ENCODE assay signal across 2 cellular contexts in genomic region chr15:75544273-75544862, GRCh38.
TF ChIP-seq lines count a peak whose summit lies in the region.

No MANE protein-coding gene starts in this region.

TF ChIP-seq in K562, 482 proteins besides CTCF, POLR2A, EP300 and RAD21:
- TF ChIP-seq SMAD4 (CRISPR knock-in tag; conservative IDR thresholded peaks at IDR 0.05) (no peak), AFF4 (CRISPR knock-in tag; IDR thresholded peaks at IDR 0.05) (no peak), GTF2E2 (tag; IDR thresholded peaks at IDR 0.05) (no peak), RBM15 (IDR thresholded peaks at IDR 0.05; ENCODE audit: insufficient read depth, low read length) (no peak), TAF15 (IDR thresholded peaks at IDR 0.05; ENCODE audit: low read depth, low read length) (no peak), FOXP1 (CRISPR knock-in tag; IDR thresholded peaks at IDR 0.05) (no peak), ZBTB12 (CRISPR knock-in tag; IDR thresholded peaks at IDR 0.05) (no peak), PRPF4 (IDR thresholded peaks at IDR 0.05; ENCODE audit: insufficient read depth, low read depth, low read length, poor library complexity, severe bottlenecking) (no peak), ZNF384 (IDR thresholded peaks at IDR 0.05; ENCODE audit: low read depth, low read length) (no peak), BDP1 (IDR thresholded peaks at IDR 0.05; ENCODE audit: insufficient read depth, insufficient read length) (no peak), HNRNPK (IDR thresholded peaks at IDR 0.05; ENCODE audit: low read depth, low read length, poor library complexity, severe bottlenecking) (no peak), ZNF347 (CRISPR knock-in tag; IDR thresholded peaks at IDR 0.05; ENCODE audit: low read depth) (no peak), PHF20 (IDR thresholded peaks at IDR 0.05; ENCODE audit: partially characterized antibody) (no peak), FOXA3 (CRISPR knock-in tag; conservative IDR thresholded peaks at IDR 0.05 in 1 of 2, IDR thresholded peaks at IDR 0.05 in 1 of 2) (no peak), ETV5 (CRISPR knock-in tag; IDR thresholded peaks at IDR 0.05; ENCODE audit: low read depth) (no peak), TARDBP (IDR thresholded peaks at IDR 0.05) (no peak), TSHZ1 (CRISPR knock-in tag; IDR thresholded peaks at IDR 0.05) (no peak)

TF ChIP-seq in HepG2, 621 proteins besides CTCF, POLR2A, EP300 and RAD21:
- 0 out of 2 replicates have a peak, but pooled peaks have one; percentile 66 for TF ChIP-seq ZNF770 (CRISPR knock-in tag; IDR thresholded peaks at IDR 0.05)
- no peak for TF ChIP-seq MLLT10 (CRISPR knock-in tag; IDR thresholded peaks at IDR 0.05)
